8 cellular contexts compared by ENCODE assay signal in genomic region chr11:746289-747175, GRCh38. TPM values are rescaled to one million over a fixed set of nuclear protein-coding genes. Genes with fewer than 3 reads are reported as not detected.
DNase-seq lines count a peak whose midpoint lies in the region; ATAC-seq and TF ChIP-seq lines count a peak whose summit lies in the region.

No MANE protein-coding gene starts in this region.

- ATAC-seq in CD4-positive, CD25-positive, alpha-beta regulatory T cell (ENCODE audit: low read depth in 2 of 2) = peak; percentile 44 to 49
- ATAC-seq in GM19452 (IDR thresholded peaks at IDR 0.05; ENCODE audit: unreplicated experiment) = peak; percentile 23

- no peaks in the 10 kb centered on the region for H3K9me3 Mint-ChIP-seq in CD4-positive, CD25-positive, alpha-beta regulatory T cell
- H3K9me3 Mint-ChIP-seq in activated CD4-positive, alpha-beta T cell treated with anti-CD3 and anti-CD28 coated beads, Interleukin-2, amount 10 ng/mL, durations not matched to agents 7 days and 5 days = no peaks in the 10 kb centered on the region
- H3K9me3 Mint-ChIP-seq in neural crest cell = no peaks in the 10 kb centered on the region

- peak overlapping the region in 2 of 3 donors; percentile 55 to 89 for H3K27ac Mint-ChIP-seq in CD4-positive, CD25-positive, alpha-beta regulatory T cell
- peak overlapping the region; percentile 83 for H3K27ac Mint-ChIP-seq in activated CD4-positive, alpha-beta T cell treated with anti-CD3 and anti-CD28 coated beads, Interleukin-2, amount 10 ng/mL, durations not matched to agents 7 days and 5 days
- no peak overlapping the region for H3K27ac Mint-ChIP-seq in neural crest cell (ENCODE audit: unreplicated experiment)

- peak overlapping the region; percentile 58 for H3K4me3 ChIP-seq in CD4-positive, CD25-positive, alpha-beta regulatory T cell (ENCODE audit: low read depth, low read length)
- H3K4me3 ChIP-seq in fibroblast of lung (replicated peaks in 1 of 4; ENCODE audit: control extremely low read depth in 1 of 4, insufficient read depth in 1 of 4, low read depth in 3 of 4, low read length in 4 of 4) = peak overlapping the region; percentile 51 to 86 (median 60)

- peak overlapping the region; percentile 68 for H3K27ac ChIP-seq in CD4-positive, CD25-positive, alpha-beta regulatory T cell (ENCODE audit: insufficient read depth, low read length, poor library complexity, severe bottlenecking)
- no peak overlapping the region for H3K27ac ChIP-seq in fibroblast of lung (ENCODE audit: insufficient read depth, low read length)

- no peak for TF ChIP-seq CTCF in fibroblast of lung (conservative IDR thresholded peaks at IDR 0.05 in 1 of 2, IDR thresholded peaks at IDR 0.05 in 1 of 2; ENCODE audit: low read depth in 1 of 2, low read length in 2 of 2)
- no peak for TF ChIP-seq CTCF in neural crest cell (conservative IDR thresholded peaks at IDR 0.05)

- H3K9me3 ChIP-seq in CD4-positive, CD25-positive, alpha-beta regulatory T cell (ENCODE audit: control insufficient read depth in 2 of 2, low read length in 2 of 2) = no peaks in the 10 kb centered on the region
- no peaks in the 10 kb centered on the region for H3K9me3 ChIP-seq in fibroblast of lung (ENCODE audit: control insufficient read depth, insufficient read depth, low read depth, low read length)

- H3K27me3 Mint-ChIP-seq in CD4-positive, CD25-positive, alpha-beta regulatory T cell = peaks cover 4% of the 10 kb centered on the region
- H3K27me3 Mint-ChIP-seq in activated CD4-positive, alpha-beta T cell treated with anti-CD3 and anti-CD28 coated beads, Interleukin-2, amount 10 ng/mL, durations not matched to agents 7 days and 5 days = no peaks in the 10 kb centered on the region
- H3K27me3 Mint-ChIP-seq in neural crest cell (ENCODE audit: low read depth) = no peaks in the 10 kb centered on the region

- peak overlapping the region; percentile 78 for H2AFZ ChIP-seq in fibroblast of lung (ENCODE audit: low read length)

- H3K4me2 ChIP-seq in fibroblast of lung (ENCODE audit: extremely low read depth, insufficient read depth, low read length) = peak overlapping the region; percentile 96

- H3K9ac ChIP-seq in fibroblast of lung (ENCODE audit: insufficient read depth, low read length) = no peak overlapping the region

- peaks cover 9 to 27% (median 19%) of the 10 kb centered on the region in 4 donors for H3K4me1 Mint-ChIP-seq in CD4-positive, CD25-positive, alpha-beta regulatory T cell
- peaks cover 21% of the 10 kb centered on the region for H3K4me1 Mint-ChIP-seq in activated CD4-positive, alpha-beta T cell treated with anti-CD3 and anti-CD28 coated beads, Interleukin-2, amount 10 ng/mL, durations not matched to agents 7 days and 5 days
- H3K4me1 Mint-ChIP-seq in neural crest cell = peaks cover 20% of the 10 kb centered on the region

- H3K4me1 ChIP-seq in CD4-positive, CD25-positive, alpha-beta regulatory T cell (ENCODE audit: control insufficient read depth, insufficient read depth, low read length, poor library complexity, severe bottlenecking) = peaks cover 32% of the 10 kb centered on the region
- no peaks in the 10 kb centered on the region for H3K4me1 ChIP-seq in fibroblast of lung (ENCODE audit: control insufficient read depth, extremely low read depth, insufficient read depth, low read length)

- no peaks in the 10 kb centered on the region for H3K27me3 ChIP-seq in CD4-positive, CD25-positive, alpha-beta regulatory T cell (ENCODE audit: control insufficient read depth, insufficient read depth, low read length)
- no peaks in the 10 kb centered on the region for H3K27me3 ChIP-seq in fibroblast of lung (ENCODE audit: control insufficient read depth, insufficient read depth, low read length)

- no peaks in the 10 kb centered on the region for H3K36me3 ChIP-seq in CD4-positive, CD25-positive, alpha-beta regulatory T cell (ENCODE audit: control insufficient read depth, insufficient read depth, low read length)
- H3K36me3 ChIP-seq in fibroblast of lung (ENCODE audit: control insufficient read depth, insufficient read depth, low read length) = no peaks in the 10 kb centered on the region

- POLR2A ChIA-PET in activated CD4-positive, alpha-beta T cell treated with anti-CD3 and anti-CD28 coated beads, Interleukin-2, amount 10 ng/mL, durations not matched to agents 7 days and 5 days (lab: Charles Lee) = no interaction called here

- CTCF ChIA-PET in activated CD4-positive, alpha-beta T cell treated with anti-CD3 and anti-CD28 coated beads, Interleukin-2, amount 10 ng/mL, durations not matched to agents 7 days and 5 days (lab: Charles Lee) = interaction anchor here (0.6 to 2.0 kb wide), 4 partner anchors 10 to 108 kb away, joined by 3 to 9 read pairs (median 3); no protein-coding TSS in a partner anchor

- H4K20me1 ChIP-seq in fibroblast of lung (ENCODE audit: control insufficient read depth, extremely low read depth, insufficient read depth, low read length) = no peaks in the 10 kb centered on the region

- peaks cover 36% of the 10 kb centered on the region for H3K79me2 ChIP-seq in fibroblast of lung (ENCODE audit: control insufficient read depth, insufficient read depth, low read length)

- DNase-seq in CD4-positive, CD25-positive, alpha-beta regulatory T cell = peak in 2 of 3 donors; percentile 34 to 64
- DNase-seq in HT1080 (ENCODE audit: low read depth) (peak; percentile 47), fibroblast of lung (ENCODE audit: low read depth in 2 of 2) (peak in 1 of 2 donors; percentile 45), neural crest cell (ENCODE audit: low read depth, low spot score) (peak; percentile 25), SHP77 (lab: John Stamatoyannopoulos, UW) (no peak), COLO829 (ENCODE audit: low spot score) (no peak)
- DNase-seq in activated CD4-positive, alpha-beta T cell treated with anti-CD3 and anti-CD28 coated beads, Interleukin-2, amount 10 ng/mL, durations not matched to agents 7 days and 5 days = peak; percentile 63

- H3K36me3 Mint-ChIP-seq in CD4-positive, CD25-positive, alpha-beta regulatory T cell = no peaks in the 10 kb centered on the region
- peaks cover 4% of the 10 kb centered on the region for H3K36me3 Mint-ChIP-seq in activated CD4-positive, alpha-beta T cell treated with anti-CD3 and anti-CD28 coated beads, Interleukin-2, amount 10 ng/mL, durations not matched to agents 7 days and 5 days (ENCODE audit: low read depth)
- H3K36me3 Mint-ChIP-seq in neural crest cell (ENCODE audit: low read depth) = no peaks in the 10 kb centered on the region

- peak overlapping the region; percentile 85 to 92 (median 88) for H3K4me3 Mint-ChIP-seq in CD4-positive, CD25-positive, alpha-beta regulatory T cell
- H3K4me3 Mint-ChIP-seq in activated CD4-positive, alpha-beta T cell treated with anti-CD3 and anti-CD28 coated beads, Interleukin-2, amount 10 ng/mL, durations not matched to agents 7 days and 5 days = peak overlapping the region; percentile 83
- H3K4me3 Mint-ChIP-seq in neural crest cell = peak overlapping the region; percentile 89

RNA-seq across cellular contexts. Expression of gene TALDO1, which starts 0.7 kb away (rescaled TPM):
- total RNA-seq in CD4-positive, CD25-positive, alpha-beta regulatory T cell = 68.3 TPM
- polyA plus RNA-seq in CD4-positive, CD25-positive, alpha-beta regulatory T cell = 100 to 1,000 TPM; 227 to 274 (median 240) TPM
- total RNA-seq in HT1080 (2014; rRNA removed; shearing (Covaris generic)) = 235 and 266 TPM in 2 replicates
- polyA plus RNA-seq in HT1080 (2015; cell fraction: cytosol; rRNA removed) = 177 and 178 TPM in 2 replicates
- polyA plus RNA-seq in HT1080 (2015; cell fraction: nucleus; rRNA removed) = 140 and 151 TPM in 2 replicates
- 100 to 1,000 TPM; 219 to 268 TPM for total RNA-seq in activated CD4-positive, alpha-beta T cell treated with anti-CD3 and anti-CD28 coated beads, Interleukin-2, amount 10 ng/mL, durations not matched to agents 7 days and 5 days
- 99.4 and 150 TPM in 2 replicates for total RNA-seq in fibroblast of lung
- 136 and 189 TPM in 2 replicates for polyA plus RNA-seq in fibroblast of lung
- polyA plus RNA-seq in fibroblast of lung (2012) = 195 and 256 TPM in 2 replicates
- polyA minus RNA-seq in fibroblast of lung (ENCODE audit: low replicate concordance) = 106 and 171 TPM in 2 replicates
- 154 and 163 TPM in 2 replicates for total RNA-seq in neural crest cell

RNA-seq across cellular contexts. Expression of gene GATD1, which starts 30.8 kb away (rescaled TPM):
- total RNA-seq in CD4-positive, CD25-positive, alpha-beta regulatory T cell = 42.1 TPM
- polyA plus RNA-seq in CD4-positive, CD25-positive, alpha-beta regulatory T cell = 1 to 10 TPM; 3.6 to 5.5 (median 4.8) TPM
- 19.6 and 27.6 TPM in 2 replicates for total RNA-seq in HT1080 (2014; rRNA removed; shearing (Covaris generic))
- polyA plus RNA-seq in HT1080 (2015; cell fraction: cytosol; rRNA removed) = 21.0 and 47.6 TPM in 2 replicates
- polyA plus RNA-seq in HT1080 (2015; cell fraction: nucleus; rRNA removed) = 199 and 221 TPM in 2 replicates
- total RNA-seq in activated CD4-positive, alpha-beta T cell treated with anti-CD3 and anti-CD28 coated beads, Interleukin-2, amount 10 ng/mL, durations not matched to agents 7 days and 5 days = 10 to 100 TPM; 58.2 to 62.1 TPM
- 19.0 and 20.3 TPM in 2 replicates for total RNA-seq in fibroblast of lung
- polyA plus RNA-seq in fibroblast of lung = 13.9 and 14.7 TPM in 2 replicates
- polyA plus RNA-seq in fibroblast of lung (2012) = 29.3 and 31.6 TPM in 2 replicates
- 25.6 and 62.3 TPM in 2 replicates for polyA minus RNA-seq in fibroblast of lung (ENCODE audit: low replicate concordance)
- total RNA-seq in neural crest cell = 93.6 and 94.9 TPM in 2 replicates

RNA-seq across cellular contexts. Expression of gene EPS8L2, which starts 40.5 kb away (rescaled TPM):
- total RNA-seq in CD4-positive, CD25-positive, alpha-beta regulatory T cell = 11.2 TPM
- 10 to 100 TPM; 17.4 to 19.4 (median 18.3) TPM for polyA plus RNA-seq in CD4-positive, CD25-positive, alpha-beta regulatory T cell
- total RNA-seq in HT1080 (2014; rRNA removed; shearing (Covaris generic)) = 38.3 and 42.6 TPM in 2 replicates
- 35.4 and 36.6 TPM in 2 replicates for polyA plus RNA-seq in HT1080 (2015; cell fraction: cytosol; rRNA removed)
- polyA plus RNA-seq in HT1080 (2015; cell fraction: nucleus; rRNA removed) = 192 and 196 TPM in 2 replicates
- total RNA-seq in activated CD4-positive, alpha-beta T cell treated with anti-CD3 and anti-CD28 coated beads, Interleukin-2, amount 10 ng/mL, durations not matched to agents 7 days and 5 days = 10 to 100 TPM in 1 of 2 experiments, 1 to 10 TPM in 1; 7.8 to 11.9 TPM
- total RNA-seq in fibroblast of lung (24.1 and 54.2 TPM in 2 replicates), neural crest cell (2.6 and 3.9 TPM in 2 replicates)
- 17.0 and 18.4 TPM in 2 replicates for polyA plus RNA-seq in fibroblast of lung
- 30.2 and 33.3 TPM in 2 replicates for polyA plus RNA-seq in fibroblast of lung (2012)
- polyA minus RNA-seq in fibroblast of lung (ENCODE audit: low replicate concordance) = 19.8 and 33.2 TPM in 2 replicates

RNA-seq across cellular contexts. Expression of gene CEND1, which starts 43.4 kb away (rescaled TPM):
- total RNA-seq in CD4-positive, CD25-positive, alpha-beta regulatory T cell = not detected
- polyA plus RNA-seq in CD4-positive, CD25-positive, alpha-beta regulatory T cell = under 1 TPM in 3 of 4 donors, not detected in 1; 0.47 to 0.67 (median 0.49) TPM
- total RNA-seq in HT1080 (2014; rRNA removed; shearing (Covaris generic)) = 0.53 and 1.0 TPM in 2 replicates
- polyA plus RNA-seq in HT1080 (2015; cell fraction: cytosol; rRNA removed) = 0.77 and 1.3 TPM in 2 replicates
- 0.17 TPM in 2 replicates for polyA plus RNA-seq in HT1080 (2015; cell fraction: nucleus; rRNA removed)
- under 1 TPM; 0.20 to 0.60 TPM for total RNA-seq in activated CD4-positive, alpha-beta T cell treated with anti-CD3 and anti-CD28 coated beads, Interleukin-2, amount 10 ng/mL, durations not matched to agents 7 days and 5 days
- total RNA-seq in fibroblast of lung (0.26 and 1.3 TPM in 2 replicates), neural crest cell (1.0 and 1.2 TPM in 2 replicates)
- 0.25 and 0.71 TPM in 2 replicates for polyA plus RNA-seq in fibroblast of lung
- polyA plus RNA-seq in fibroblast of lung (2012) = 5.1 and 18.3 TPM in 2 replicates
- 0.47 and 0.93 TPM in 2 replicates for polyA minus RNA-seq in fibroblast of lung (ENCODE audit: low replicate concordance)

RNA-seq across cellular contexts. Expression of gene TMEM80, which starts 50.9 kb away (rescaled TPM):
- total RNA-seq in CD4-positive, CD25-positive, alpha-beta regulatory T cell = 26.3 TPM
- polyA plus RNA-seq in CD4-positive, CD25-positive, alpha-beta regulatory T cell = 10 to 100 TPM; 24.5 to 35.0 (median 27.0) TPM
- total RNA-seq in HT1080 (2014; rRNA removed; shearing (Covaris generic)) = 23.6 and 27.9 TPM in 2 replicates
- 12.6 and 14.6 TPM in 2 replicates for polyA plus RNA-seq in HT1080 (2015; cell fraction: cytosol; rRNA removed)
- 27.2 and 38.0 TPM in 2 replicates for polyA plus RNA-seq in HT1080 (2015; cell fraction: nucleus; rRNA removed)
- total RNA-seq in activated CD4-positive, alpha-beta T cell treated with anti-CD3 and anti-CD28 coated beads, Interleukin-2, amount 10 ng/mL, durations not matched to agents 7 days and 5 days = 10 to 100 TPM; 39.1 to 44.7 TPM
- total RNA-seq in fibroblast of lung = 7.4 and 10.6 TPM in 2 replicates
- polyA plus RNA-seq in fibroblast of lung = 8.0 and 15.3 TPM in 2 replicates
- 10.9 and 20.6 TPM in 2 replicates for polyA plus RNA-seq in fibroblast of lung (2012)
- polyA minus RNA-seq in fibroblast of lung (ENCODE audit: low replicate concordance) = 3.4 and 7.5 TPM in 2 replicates
- 19.9 and 26.8 TPM in 2 replicates for total RNA-seq in neural crest cell

Comparison
In these comparisons a context has a peak if more than half of its experiments do, and no peak if none do; other contexts are left out.
1. DNase-seq: peak in CD4-positive, CD25-positive, alpha-beta regulatory T cell (2 of 3), HT1080 (single experiment), activated CD4-positive, alpha-beta T cell treated with anti-CD3 and anti-CD28 coated beads, Interleukin-2, amount 10 ng/mL, durations not matched to agents 7 days and 5 days (single experiment) and neural crest cell (single experiment); none in SHP77 (0 of 2) and COLO829 (single experiment).
2. Peak in every context shown above with its lines, with median percentiles within 50 percentile points of each other: H3K4me3 Mint-ChIP-seq.